8 cellular contexts compared by ENCODE assay signal in genomic region chr12:122079038-122079531, GRCh38. TPM values are rescaled to one million over a fixed set of nuclear protein-coding genes. Genes with fewer than 3 reads are reported as not detected.
DNase-seq lines count a peak whose midpoint lies in the region; ATAC-seq, FAIRE-seq and TF ChIP-seq lines count a peak whose summit lies in the region.

No MANE protein-coding gene starts in this region.

- CTCF ChIA-PET in GM12878 (lab: Yijun Ruan, JAX), result interaction anchor here (0.6 to 1.6 kb wide), 3 partner anchors 9 to 727 kb away, joined by 3 to 6 read pairs (median 5); partner anchors contain the start of gene ANAPC5

- peak overlapping the region; percentile 69 for H3K4me3 ChIP-seq in GM12878

- H3K4me1 Mint-ChIP-seq in stimulated activated naive CD8-positive, alpha-beta T cell treated with anti-CD3 and anti-CD28 coated beads, Interleukin-15, Interleukin-2, amounts not matched to agents 100 ng/mL and 50 ng/mL, for 24 hours (ENCODE audit: low read depth), result peaks cover 62% of the 10 kb centered on the region

- H3K9ac ChIP-seq in GM12878 (ENCODE audit: control insufficient read depth, insufficient read depth, low read length), result peak overlapping the region; percentile 41

- H3K4me3 Mint-ChIP-seq in stimulated activated naive CD8-positive, alpha-beta T cell treated with anti-CD3 and anti-CD28 coated beads, Interleukin-15, Interleukin-2, amounts not matched to agents 100 ng/mL and 50 ng/mL, for 24 hours, result peak overlapping the region; percentile 95

- no peak for TF ChIP-seq CTCF in GM12878 (IDR thresholded peaks at IDR 0.05 in 2 of 3, conservative IDR thresholded peaks at IDR 0.05 in 1 of 3; ENCODE audit: control insufficient read depth in 2 of 3, extremely low read depth in 1 of 3, insufficient read depth in 1 of 3, low read depth in 3 of 3, low read length in 3 of 3)

- no peak for TF ChIP-seq EP300 in GM12878 (IDR thresholded peaks at IDR 0.05; ENCODE audit: borderline replicate concordance in 1 of 2, control insufficient read depth in 1 of 2, low read depth in 2 of 2, low read length in 2 of 2)

- TF ChIP-seq POLR2A in GM12878 (IDR thresholded peaks at IDR 0.05; ENCODE audit: low read depth, low read length), result no peak

- intact Hi-C loops in GM12878 (cut with micrococcal nuclease; ENCODE audit: unreplicated experiment), result no loop called here

- peaks cover 5% of the 10 kb centered on the region for H3K36me3 Mint-ChIP-seq in stimulated activated naive CD8-positive, alpha-beta T cell treated with anti-CD3 and anti-CD28 coated beads, Interleukin-15, Interleukin-2, amounts not matched to agents 100 ng/mL and 50 ng/mL, for 24 hours (ENCODE audit: low read depth)

- H3K36me3 ChIP-seq in GM12878 (ENCODE audit: control insufficient read depth in 2 of 2, insufficient read depth in 2 of 2, low read length in 1 of 2), result no peaks in the 10 kb centered on the region

- no peak for ATAC-seq in GM12878

- H3K79me2 ChIP-seq in GM12878 (ENCODE audit: control insufficient read depth, insufficient read depth, low read length), result no peaks in the 10 kb centered on the region; the same call in 1 of the 2 replicates

- peak overlapping the region; percentile 21; the same call in 1 of the 2 replicates for H2AFZ ChIP-seq in GM12878 (ENCODE audit: control insufficient read depth, low read depth, low read length)

- peak; percentile 50 for DNase-seq in activated CD4-positive, alpha-beta T cell treated with anti-CD3 and anti-CD28 coated beads for 48 hours
- no peak for DNase-seq in activated CD4-positive, alpha-beta T cell treated with anti-CD3 and anti-CD28 coated beads for 4 hours
- peak; percentile 74 for DNase-seq in NCI-H69 (lab: John Stamatoyannopoulos, UW)
- DNase-seq in GM12878 (ENCODE audit: low read depth, low spot score), result no peak
- DNase-seq in kidney tubule cell (ENCODE audit: low spot score), result peak; percentile 42
- DNase-seq in SHP77 treated with DMSO at 0.1 percent for 48 hours (lab: John Stamatoyannopoulos, UW), result no peak
- DNase-seq in mesenteric fat pad (ENCODE audit: low spot score), result no peak

- in situ Hi-C loops in GM12878 (cut with MboI), result no loop called here

- no peak for FAIRE-seq in GM12878 (lab: Jason Lieb, UNC)

- peak overlapping the region; percentile 93 for H3K27ac Mint-ChIP-seq in stimulated activated naive CD8-positive, alpha-beta T cell treated with anti-CD3 and anti-CD28 coated beads, Interleukin-15, Interleukin-2, amounts not matched to agents 100 ng/mL and 50 ng/mL, for 24 hours

- WGBS in GM12878 (ENCODE audit: insufficient coverage, insufficient replicate concordance, low lambda C conversion rate, missing lambda C conversion rate), result 2% methylated on average over 36 of the region's 37 CpGs

- no peak for TF ChIP-seq RAD21 in GM12878 (IDR thresholded peaks at IDR 0.05; ENCODE audit: insufficient read depth, low read depth, low read length)

- H3K9me3 ChIP-seq in GM12878 (replicated peaks; ENCODE audit: control insufficient read depth, insufficient read depth, low read length), result no peaks in the 10 kb centered on the region

- no TSS peak for BruUV-seq in GM12878 (replicated peaks; lab: Mats Ljungman, UMichigan)

- POLR2A ChIA-PET in GM12878 (lab: Charles Lee), result interaction anchor here (1.3 to 1.7 kb wide), 2 partner anchors 11 to 190 kb away, joined by 4 to 14 read pairs; partner anchors contain the start of gene PSMD9

- H3K27me3 ChIP-seq in GM12878 (replicated peaks in 1 of 2; ENCODE audit: control insufficient read depth in 2 of 2, insufficient read depth in 2 of 2, low read length in 1 of 2), result no peaks in the 10 kb centered on the region

- RAD21 ChIA-PET in GM12878 (lab: Charles Lee; ENCODE audit: unreplicated experiment), result interaction anchor here (1.1 kb wide), 1 partner anchor 88 kb away, joined by 3 read pairs; no protein-coding TSS in a partner anchor

- H3K4me2 ChIP-seq in GM12878 (ENCODE audit: control insufficient read depth, insufficient read depth), result peak overlapping the region; percentile 91

- no peaks in the 10 kb centered on the region for H3K27me3 Mint-ChIP-seq in stimulated activated naive CD8-positive, alpha-beta T cell treated with anti-CD3 and anti-CD28 coated beads, Interleukin-15, Interleukin-2, amounts not matched to agents 100 ng/mL and 50 ng/mL, for 24 hours

- H3K4me1 ChIP-seq in GM12878 (ENCODE audit: control insufficient read depth, insufficient read depth, low read length), result peaks cover 44% of the 10 kb centered on the region

- SMC1A ChIA-PET in GM12878 (lab: Charles Lee; ENCODE audit: uncharacterized antibody, unreplicated experiment), result interaction anchor here (1.3 kb wide), 1 partner anchor 9 kb away, joined by 4 read pairs; no protein-coding TSS in a partner anchor

- H3K9me3 Mint-ChIP-seq in stimulated activated naive CD8-positive, alpha-beta T cell treated with anti-CD3 and anti-CD28 coated beads, Interleukin-15, Interleukin-2, amounts not matched to agents 100 ng/mL and 50 ng/mL, for 24 hours, result no peaks in the 10 kb centered on the region

- 0 out of 2 replicates have a peak, but pooled peaks cover 3% of the 10 kb centered on the region for H4K20me1 ChIP-seq in GM12878 (ENCODE audit: control insufficient read depth, insufficient read depth)

- no peak overlapping the region for H3K27ac ChIP-seq in GM12878 (ENCODE audit: control insufficient read depth, insufficient read depth)

TF ChIP-seq in GM12878, 131 proteins besides CTCF, POLR2A, EP300 and RAD21:
- TF ChIP-seq RELA (IDR thresholded peaks at IDR 0.05; ENCODE audit: borderline replicate concordance, partially characterized antibody) (no peak), DPF2 (IDR thresholded peaks at IDR 0.05) (no peak), LARP7 (IDR thresholded peaks at IDR 0.05) (0 out of 2 replicates have a peak, but pooled peaks have one; percentile 12), SP1 (IDR thresholded peaks at IDR 0.05; ENCODE audit: low read depth, low read length) (no peak), BRCA1 (IDR thresholded peaks at IDR 0.05; ENCODE audit: low read depth, low read length) (no peak), MYC (IDR thresholded peaks at IDR 0.05; ENCODE audit: insufficient read depth, insufficient read length, insufficient replicate concordance, low read length, severe bottlenecking) (no peak), GABPA (IDR thresholded peaks at IDR 0.05; ENCODE audit: low read depth) (no peak), SMAD1 (IDR thresholded peaks at IDR 0.05; ENCODE audit: low read depth, partially characterized antibody) (no peak), SMARCA5 (IDR thresholded peaks at IDR 0.05) (0 out of 2 replicates have a peak, but pooled peaks have one; percentile 10), NFYA (IDR thresholded peaks at IDR 0.05; ENCODE audit: borderline replicate concordance, low read depth, low read length) (no peak)

RNA-seq across cellular contexts. Expression of gene MLXIP, which starts 0.5 kb away (rescaled TPM):
- total RNA-seq in GM12878 (2013; cell fraction: nucleolus; rRNA removed), result 28.2 and 30.8 TPM in 2 replicates
- total RNA-seq in GM12878 (2014; rRNA removed) (5.4 and 7.9 TPM in 2 replicates), GM12878 (2014; rRNA removed; fragmentation: Illumina TruSeq; extraction: Trizol) (8.9 and 9.7 TPM in 2 replicates), GM12878 (2021) (23.7 and 24.9 TPM in 2 replicates), mesenteric fat pad (68.4 TPM)
- polyA plus RNA-seq in GM12878 (2011; ENCODE audit: low read depth), result 3.2 TPM
- polyA plus RNA-seq in GM12878 (2011; rRNA removed) (1.0 and 1.9 TPM in 2 replicates), GM12878 (2014; fragmentation: Illumina TruSeq; extraction: Trizol) (7.5 and 12.1 TPM in 2 replicates), GM12878 (2014; fragmentation: Nextera tagmentation; extraction: Ambion mirVana) (1 to 10 TPM; 1.1 to 1.2 TPM), GM12878 (2014; rRNA removed) (12.5 and 15.1 TPM in 2 replicates), GM12878 (2016; fragmentation: Nextera tagmentation; extraction: Ambion mirVana) (1 to 10 TPM; 4.7 to 6.2 TPM)
- polyA plus RNA-seq in GM12878 (2011; cell fraction: cytosol; rRNA removed), result 1.7 and 2.1 TPM in 2 replicates
- 9.5 and 15.5 TPM in 2 replicates for polyA plus RNA-seq in GM12878 (2011; cell fraction: nucleus; rRNA removed)
- polyA plus RNA-seq in GM12878 (2012), result 6.3 and 7.2 TPM in 2 replicates
- polyA minus RNA-seq in GM12878 (2011; rRNA and poly(A)+ RNA removed), result 3.4 and 4.9 TPM in 2 replicates
- polyA minus RNA-seq in GM12878 (2011; cell fraction: cytosol; rRNA and poly(A)+ RNA removed), result 4.1 and 5.2 TPM in 2 replicates
- 7.6 and 8.1 TPM in 2 replicates for polyA minus RNA-seq in GM12878 (2011; cell fraction: nucleus; rRNA and poly(A)+ RNA removed)

RNA-seq across cellular contexts. Expression of gene BCL7A, which starts 57.4 kb away (rescaled TPM):
- 11.6 and 13.4 TPM in 2 replicates for total RNA-seq in GM12878 (2013; cell fraction: nucleolus; rRNA removed)
- total RNA-seq in GM12878 (2014; rRNA removed) (12.4 and 14.1 TPM in 2 replicates), GM12878 (2014; rRNA removed; fragmentation: Illumina TruSeq; extraction: Trizol) (8.8 and 9.6 TPM in 2 replicates), GM12878 (2021) (13.8 and 17.2 TPM in 2 replicates), mesenteric fat pad (3.2 TPM)
- 2.3 TPM for polyA plus RNA-seq in GM12878 (2011; ENCODE audit: low read depth)
- polyA plus RNA-seq in GM12878 (2011; rRNA removed) (1.3 TPM in 2 replicates), GM12878 (2014; fragmentation: Illumina TruSeq; extraction: Trizol) (9.4 and 11.8 TPM in 2 replicates), GM12878 (2014; fragmentation: Nextera tagmentation; extraction: Ambion mirVana) (under 1 TPM; 0.37 to 0.69 TPM), GM12878 (2014; rRNA removed) (13.7 and 14.6 TPM in 2 replicates), GM12878 (2016; fragmentation: Nextera tagmentation; extraction: Ambion mirVana) (10 to 100 TPM; 11.6 to 11.9 TPM)
- 1.9 and 2.0 TPM in 2 replicates for polyA plus RNA-seq in GM12878 (2011; cell fraction: cytosol; rRNA removed)
- 2.1 and 2.7 TPM in 2 replicates for polyA plus RNA-seq in GM12878 (2011; cell fraction: nucleus; rRNA removed)
- 5.7 and 6.4 TPM in 2 replicates for polyA plus RNA-seq in GM12878 (2012)
- polyA minus RNA-seq in GM12878 (2011; rRNA and poly(A)+ RNA removed), result 0.59 and 1.3 TPM in 2 replicates
- 0.40 and 1.1 TPM in 2 replicates for polyA minus RNA-seq in GM12878 (2011; cell fraction: cytosol; rRNA and poly(A)+ RNA removed)
- 0.60 and 0.67 TPM in 2 replicates for polyA minus RNA-seq in GM12878 (2011; cell fraction: nucleus; rRNA and poly(A)+ RNA removed)

Comparison
In these comparisons a context has a peak if more than half of its experiments do, and no peak if none do; other contexts are left out.
1. DNase-seq: peak in activated CD4-positive, alpha-beta T cell treated with anti-CD3 and anti-CD28 coated beads for 48 hours (single experiment), NCI-H69 (single experiment) and kidney tubule cell (single experiment); none in activated CD4-positive, alpha-beta T cell treated with anti-CD3 and anti-CD28 coated beads for 4 hours (0 of 2), GM12878 (single experiment), SHP77 treated with DMSO at 0.1 percent for 48 hours (single experiment) and mesenteric fat pad (single experiment).